Comparison of ENCODE assay signal across 24 cellular contexts in genomic region chr10:126702181-126702580, GRCh38. TPM values are rescaled to one million over a fixed set of nuclear protein-coding genes. Genes with fewer than 3 reads are reported as not detected.
DNase-seq lines count a peak whose midpoint lies in the region; ATAC-seq and TF ChIP-seq lines count a peak whose summit lies in the region.
"Had no signal": no experiment of that assay in that cellular context is flagged by ENCODE, and none has a peak within 500 bp of the region (broad histone marks: within the 10 kb centered on the region; RNA-seq: fewer than 3 reads in every experiment).

No MANE protein-coding gene starts in this region.

- H3K36me3 ChIP-seq in RWPE2 (ENCODE audit: low read depth) (no peaks in the 10 kb centered on the region), SK-N-SH (replicated peaks in 1 of 2; ENCODE audit: control insufficient read depth in 1 of 2, insufficient read depth in 2 of 2, low read length in 1 of 2) (no peaks in the 10 kb centered on the region)
- H3K36me3 ChIP-seq: Peyer's patch had no signal

- ATAC-seq in RWPE2 (ENCODE audit: low read depth) = 0 out of 3 replicates have a peak, but pooled peaks have one; percentile 25
- no peak for ATAC-seq in HG03460 (IDR thresholded peaks at IDR 0.05; ENCODE audit: unreplicated experiment)
- no peak for ATAC-seq in HG03196 (IDR thresholded peaks at IDR 0.05; ENCODE audit: unreplicated experiment)
- ATAC-seq: activated CD8-positive, alpha-beta memory T cell treated with anti-CD3 and anti-CD28 coated beads, Interleukin-2, amount 10 ng/mL, durations not matched to agents 7 days and 5 days; K562; stimulated activated memory B cell treated with anti-CD40 and anti-IgM and Interleukin-4, amounts not matched to agents 10 μg/mL and 1 μg/mL and 100 μg/mL, for 72 hours had no signal

- H3K4me1 ChIP-seq in RWPE2 (ENCODE audit: insufficient read depth, poor library complexity, severe bottlenecking) = no peaks in the 10 kb centered on the region
- no peaks in the 10 kb centered on the region for H3K4me1 ChIP-seq in SK-N-SH (ENCODE audit: control insufficient read depth in 1 of 2, insufficient read depth in 2 of 2, low read depth in 1 of 2, low read length in 1 of 2)
- H3K4me1 ChIP-seq: Peyer's patch had no signal

- no peak overlapping the region for H3K4me3 ChIP-seq in RWPE2 (ENCODE audit: severe bottlenecking)
- no peak overlapping the region for H3K4me3 ChIP-seq in fibroblast of mammary gland (ENCODE audit: control insufficient read depth, low read depth, low read length)
- no peak overlapping the region for H3K4me3 ChIP-seq in skeletal muscle cell (ENCODE audit: low read depth, low read length)
- no peak overlapping the region for H3K4me3 ChIP-seq in SK-N-SH (ENCODE audit: low read depth in 2 of 2, low read length in 1 of 2)
- H3K4me3 ChIP-seq: K562, Peyer's patch had no signal

- no peak overlapping the region for H3K9ac ChIP-seq in SK-N-SH

- POLR2A ChIA-PET in SK-N-SH (lab: Yijun Ruan, JAX) = no interaction called here

- no peak overlapping the region for H3K27ac ChIP-seq in RWPE2 (ENCODE audit: poor library complexity, severe bottlenecking)
- H3K27ac ChIP-seq in SK-N-SH (ENCODE audit: low read depth in 2 of 2, low read length in 1 of 2) = no peak overlapping the region
- H3K27ac ChIP-seq: Peyer's patch, VCaP had no signal

- no peaks in the 10 kb centered on the region for H3F3A ChIP-seq in SK-N-SH (replicated peaks; ENCODE audit: insufficient read depth)

- CTCF ChIA-PET in SK-N-SH (lab: Yijun Ruan, JAX) = interaction anchor here (0.6 to 1.4 kb wide), 2 partner anchors 10 to 96 kb away, joined by 3 to 5 read pairs; no protein-coding TSS in a partner anchor

- H2AFZ ChIP-seq in SK-N-SH (ENCODE audit: low read depth) = no peak overlapping the region

- H3K9me3 ChIP-seq in RWPE2 (ENCODE audit: severe bottlenecking) = no peaks in the 10 kb centered on the region
- no peaks in the 10 kb centered on the region for H3K9me3 ChIP-seq in SK-N-SH
- H3K9me3 ChIP-seq: Peyer's patch had no signal

- no peak for TF ChIP-seq EP300 in SK-N-SH (IDR thresholded peaks at IDR 0.05; ENCODE audit: borderline replicate concordance in 1 of 2, low read depth in 1 of 2, low read length in 1 of 2)

- no peak for TF ChIP-seq CTCF in RWPE2 (IDR thresholded peaks at IDR 0.05; ENCODE audit: poor library complexity, severe bottlenecking)
- TF ChIP-seq CTCF in fibroblast of mammary gland (conservative IDR thresholded peaks at IDR 0.05; ENCODE audit: control insufficient read depth, insufficient read depth, low read depth, low read length) = no peak
- TF ChIP-seq CTCF in SK-N-SH (IDR thresholded peaks at IDR 0.05) = no peak

- TF ChIP-seq RAD21 in SK-N-SH (IDR thresholded peaks at IDR 0.05; ENCODE audit: low read length) = no peak

- DNase-seq in GM03348 (ENCODE audit: low spot score) (peak; percentile 52), RWPE2 (ENCODE audit: low spot score) (no peak), fibroblast of mammary gland (ENCODE audit: low read depth) (peak; percentile 88), skeletal muscle cell (ENCODE audit: low read depth) (peak; percentile 45), SK-N-SH (no peak), T-helper 9 cell (no peak)
- DNase-seq: ACHN; activated CD4-positive, alpha-beta T cell treated with anti-CD3 and anti-CD28 coated beads, Interleukin-2, amount 10 ng/mL, durations not matched to agents 7 days and 5 days; activated CD8-positive, alpha-beta memory T cell treated with anti-CD3 and anti-CD28 coated beads, Interleukin-2, amount 10 ng/mL, durations not matched to agents 7 days and 5 days; activated naive CD4-positive, alpha-beta T cell treated with anti-CD3 and anti-CD28 coated beads, Interleukin-2, amount 10 ng/mL, durations not matched to agents 7 days and 5 days; amniotic stem cell; Calu3; caudate nucleus; dermis blood vessel endothelial cell; NCI-H2171 treated with DMSO at 0.1 percent for 48 hours; NCI-H524 treated with DMSO at 0.1 percent for 48 hours; Peyer's patch had no signal

- H3K27me3 ChIP-seq in RWPE2 (ENCODE audit: insufficient read depth, poor library complexity, severe bottlenecking) (peaks cover 5% of the 10 kb centered on the region), SK-N-SH (ENCODE audit: insufficient read depth) (no peaks in the 10 kb centered on the region)
- H3K27me3 ChIP-seq: Peyer's patch had no signal

- H3K9me2 ChIP-seq in SK-N-SH = no peaks in the 10 kb centered on the region

- H4K20me1 ChIP-seq in SK-N-SH (ENCODE audit: insufficient read depth) = no peaks in the 10 kb centered on the region

- no peak overlapping the region for H3K4me2 ChIP-seq in SK-N-SH

- WGBS in SK-N-SH (ENCODE audit: low lambda C conversion rate) = 29% methylated on average over 3 of the region's 3 CpGs

- H3K79me2 ChIP-seq in SK-N-SH (ENCODE audit: insufficient read depth) = no peaks in the 10 kb centered on the region

TF ChIP-seq in SK-N-SH, 30 proteins besides CTCF, POLR2A, EP300 and RAD21:
- no peak for TF ChIP-seq IRF3 (IDR thresholded peaks at IDR 0.05; ENCODE audit: low read depth, low read length)
- TF ChIP-seq JUND (IDR thresholded peaks at IDR 0.05) = no peak
- no peak for TF ChIP-seq PBX3 (IDR thresholded peaks at IDR 0.05)
- TF ChIP-seq USF2 (IDR thresholded peaks at IDR 0.05; ENCODE audit: borderline replicate concordance, low read depth, low read length) = no peak
- TF ChIP-seq TEAD4 (IDR thresholded peaks at IDR 0.05; ENCODE audit: borderline replicate concordance, insufficient read depth) = no peak
- TF ChIP-seq GATA2 (CRISPR knock-in tag; IDR thresholded peaks at IDR 0.05) = no peak

RNA-seq across cellular contexts. Expression of gene C10orf90, which starts 31.7 kb away (rescaled TPM):
- polyA plus RNA-seq in SK-N-SH (2012; rRNA removed) = 0.10 and 0.21 TPM in 2 replicates
- 0.22 and 0.28 TPM in 2 replicates for polyA plus RNA-seq in SK-N-SH (2012; cell fraction: cytosol; rRNA removed)
- 0.11 and 0.13 TPM in 2 replicates for polyA plus RNA-seq in SK-N-SH (2012; cell fraction: nucleus; rRNA removed)
- polyA plus RNA-seq: CD14-positive monocyte, K562, urinary bladder had no signal

Comparison
In these comparisons a context has a peak if more than half of its experiments do, and no peak if none do; other contexts are left out.
1. DNase-seq: peak in GM03348 (single experiment), fibroblast of mammary gland (single experiment) and skeletal muscle cell (single experiment); none in RWPE2 (single experiment), SK-N-SH (single experiment) and T-helper 9 cell (single experiment).